ENCODE assay signal across 11 cellular contexts in the genomic region with DNA sequence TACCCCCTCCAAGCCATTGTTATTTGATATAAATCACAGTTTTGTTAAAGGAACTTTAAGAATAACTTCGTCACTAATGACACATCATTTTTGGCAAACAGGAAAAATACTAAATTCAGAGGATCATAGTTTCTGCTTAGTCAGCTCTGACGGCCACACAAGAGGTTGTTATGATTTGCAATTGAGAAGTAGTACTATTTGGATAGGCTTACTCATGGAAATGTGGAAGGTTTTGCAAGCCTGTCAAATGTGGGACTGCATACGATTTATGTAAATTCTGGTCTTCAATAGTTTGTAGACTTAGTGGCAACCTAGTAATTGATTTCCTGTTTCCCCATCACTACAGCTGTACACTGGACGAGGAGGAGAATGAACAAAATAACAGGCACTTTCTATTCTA.
A peak's percentile ranks its signal among the peaks of the same experiment; 100 is the strongest.
DNase-seq lines count a peak whose midpoint lies in the region; ATAC-seq and TF ChIP-seq lines count a peak whose summit lies in the region.
"Had no signal": no experiment of that assay in that cellular context is flagged by ENCODE, and none has a peak within 500 bp of the region (broad histone marks: within the 10 kb centered on the region; RNA-seq: fewer than 3 reads in every experiment).

No MANE protein-coding gene starts in this region.

- no peak overlapping the region for H3K18ac ChIP-seq in mesenchymal stem cell (ENCODE audit: low read depth in 1 of 2, low read length in 2 of 2)

- TF ChIP-seq CTCF in BJ (IDR thresholded peaks at IDR 0.05; ENCODE audit: insufficient read depth, low read depth, low read length): no peak
- no peak for TF ChIP-seq CTCF in NB4 (IDR thresholded peaks at IDR 0.05; ENCODE audit: low read depth, low read length)

- ATAC-seq in GM18511 (IDR thresholded peaks at IDR 0.05; ENCODE audit: unreplicated experiment): no peak

- TF ChIP-seq POLR2A in NB4 (IDR thresholded peaks at IDR 0.05; ENCODE audit: extremely low read depth, insufficient read length): no peak

- no peak overlapping the region for H3K4ac ChIP-seq in mesenchymal stem cell (ENCODE audit: low read depth in 1 of 2, low read length in 2 of 2)

- no peak overlapping the region for H3K4me2 ChIP-seq in mesenchymal stem cell (ENCODE audit: low read length, poor library complexity, severe bottlenecking)

- no peaks in the 10 kb centered on the region for H3K9me3 ChIP-seq in mesenchymal stem cell (ENCODE audit: control insufficient read depth, low read length)
- no peaks in the 10 kb centered on the region for H3K9me3 ChIP-seq in effector memory CD4-positive, alpha-beta T cell (ENCODE audit: control insufficient read depth, low read length)
- H3K9me3 ChIP-seq: transverse colon had no signal

- H4K8ac ChIP-seq in mesenchymal stem cell (ENCODE audit: low read length): no peak overlapping the region

- no peaks in the 10 kb centered on the region for H3K27me3 ChIP-seq in BJ (ENCODE audit: control insufficient read depth, insufficient read depth, low read length)
- H3K27me3 ChIP-seq in mesenchymal stem cell (ENCODE audit: control insufficient read depth in 1 of 2, insufficient read depth in 1 of 2, low read length in 2 of 2): no peaks in the 10 kb centered on the region
- H3K27me3 ChIP-seq in effector memory CD4-positive, alpha-beta T cell (replicated peaks; ENCODE audit: control insufficient read depth, insufficient read depth, low read length, poor library complexity, severe bottlenecking): no peaks in the 10 kb centered on the region
- H3K27me3 ChIP-seq: transverse colon had no signal

- POLR2A ChIA-PET in BJ (lab: Charles Lee): interaction anchor here (0.6 kb wide), 1 partner anchor 53 kb away, joined by 3 read pairs; no protein-coding TSS in a partner anchor

- H3K14ac ChIP-seq in mesenchymal stem cell (ENCODE audit: low read length in 2 of 2): no peak overlapping the region

- no peak overlapping the region for H2BK12ac ChIP-seq in mesenchymal stem cell (ENCODE audit: low read length in 2 of 2)

- DNase-seq in BJ (ENCODE audit: low read depth) (peak; percentile 46), NB4 (ENCODE audit: low read depth) (peak; percentile 7), dedifferentiated amniotic fluid mesenchymal stem cell (ENCODE audit: extremely low spot score) (peak; percentile 91), mesenchymal stem cell (peak; percentile 93), OCI-M2 (lab: John Stamatoyannopoulos, UW; ENCODE audit: unreplicated experiment) (no peak), pons (ENCODE audit: low spot score) (no peak)
- DNase-seq in effector memory CD4-positive, alpha-beta T cell: no peak
- DNase-seq: NCI-H1694 treated with DMSO at 0.1 percent for 48 hours; stimulated activated CD4-positive, alpha-beta T cell treated with anti-CD3 and anti-CD28 coated beads, Interleukin-4, amount 100 ng/mL, for 1 hour; transverse colon had no signal

- H2BK5ac ChIP-seq in mesenchymal stem cell (ENCODE audit: low read depth, low read length, poor library complexity, severe bottlenecking): no peak overlapping the region

- peak overlapping the region; percentile 8 for H3K27ac ChIP-seq in mesenchymal stem cell (ENCODE audit: low read length, poor library complexity, severe bottlenecking)
- H3K27ac ChIP-seq in effector memory CD4-positive, alpha-beta T cell (ENCODE audit: insufficient read depth, low read length, poor library complexity, severe bottlenecking): no peak overlapping the region
- H3K27ac ChIP-seq: transverse colon had no signal

- no peak overlapping the region for H3K23ac ChIP-seq in mesenchymal stem cell (ENCODE audit: low read length in 2 of 2)

- no peaks in the 10 kb centered on the region for H3K4me1 ChIP-seq in mesenchymal stem cell (ENCODE audit: control insufficient read depth, insufficient read depth, low read depth, low read length)
- no peaks in the 10 kb centered on the region for H3K4me1 ChIP-seq in effector memory CD4-positive, alpha-beta T cell (ENCODE audit: control insufficient read depth, insufficient read depth, low read length, poor library complexity, severe bottlenecking)
- H3K4me1 ChIP-seq: transverse colon had no signal

- no peak overlapping the region for H2AK5ac ChIP-seq in mesenchymal stem cell (ENCODE audit: low read length, severe bottlenecking)

- H2BK120ac ChIP-seq in mesenchymal stem cell (ENCODE audit: low read depth, low read length): no peak overlapping the region

- H3K36me3 ChIP-seq in BJ (ENCODE audit: control insufficient read depth, insufficient read depth, low read length): peaks cover 8% of the 10 kb centered on the region
- peaks cover 8 to 88% of the 10 kb centered on the region in 2 experiments for H3K36me3 ChIP-seq in mesenchymal stem cell (ENCODE audit: control insufficient read depth in 1 of 2, insufficient read depth in 2 of 2, low read depth in 1 of 2, low read length in 2 of 2)
- peaks cover 55% of the 10 kb centered on the region for H3K36me3 ChIP-seq in effector memory CD4-positive, alpha-beta T cell (ENCODE audit: control insufficient read depth, insufficient read depth, low read length)

- CTCF ChIA-PET in BJ (lab: Yijun Ruan, JAX): no interaction called here

- no peak overlapping the region for H2BK15ac ChIP-seq in mesenchymal stem cell (ENCODE audit: low read depth, poor library complexity, severe bottlenecking)

- H3K4me3 ChIP-seq in BJ (ENCODE audit: low read depth, low read length) (no peak overlapping the region), NB4 (ENCODE audit: low read depth, low read length) (no peak overlapping the region), mesenchymal stem cell (ENCODE audit: insufficient read depth in 1 of 2, low read depth in 1 of 2, low read length in 2 of 2) (no peak overlapping the region)
- no peak overlapping the region for H3K4me3 ChIP-seq in effector memory CD4-positive, alpha-beta T cell (ENCODE audit: insufficient read depth, low read depth, low read length, poor library complexity, severe bottlenecking)
- H3K4me3 ChIP-seq: transverse colon had no signal

- peak overlapping the region; percentile 76 for H3K9ac ChIP-seq in mesenchymal stem cell (ENCODE audit: low read length)

- no peak overlapping the region for H2AFZ ChIP-seq in mesenchymal stem cell (ENCODE audit: low read depth, low read length)

- no peak overlapping the region for H4K91ac ChIP-seq in mesenchymal stem cell (ENCODE audit: low read length)

- no peaks in the 10 kb centered on the region for H3K79me1 ChIP-seq in mesenchymal stem cell (replicated peaks; ENCODE audit: low read length, poor library complexity, severe bottlenecking)

- 26% methylated on average over 2 of the region's 4 CpGs for WGBS in mesenchymal stem cell

Comparison
In these comparisons a context has a peak if more than half of its experiments do, and no peak if none do; other contexts are left out.
1. DNase-seq: peak in BJ (single experiment), NB4 (single experiment), dedifferentiated amniotic fluid mesenchymal stem cell (single experiment) and mesenchymal stem cell (single experiment); none in OCI-M2 (single experiment), effector memory CD4-positive, alpha-beta T cell (0 of 3) and pons (single experiment).